In the genomic region with DNA sequence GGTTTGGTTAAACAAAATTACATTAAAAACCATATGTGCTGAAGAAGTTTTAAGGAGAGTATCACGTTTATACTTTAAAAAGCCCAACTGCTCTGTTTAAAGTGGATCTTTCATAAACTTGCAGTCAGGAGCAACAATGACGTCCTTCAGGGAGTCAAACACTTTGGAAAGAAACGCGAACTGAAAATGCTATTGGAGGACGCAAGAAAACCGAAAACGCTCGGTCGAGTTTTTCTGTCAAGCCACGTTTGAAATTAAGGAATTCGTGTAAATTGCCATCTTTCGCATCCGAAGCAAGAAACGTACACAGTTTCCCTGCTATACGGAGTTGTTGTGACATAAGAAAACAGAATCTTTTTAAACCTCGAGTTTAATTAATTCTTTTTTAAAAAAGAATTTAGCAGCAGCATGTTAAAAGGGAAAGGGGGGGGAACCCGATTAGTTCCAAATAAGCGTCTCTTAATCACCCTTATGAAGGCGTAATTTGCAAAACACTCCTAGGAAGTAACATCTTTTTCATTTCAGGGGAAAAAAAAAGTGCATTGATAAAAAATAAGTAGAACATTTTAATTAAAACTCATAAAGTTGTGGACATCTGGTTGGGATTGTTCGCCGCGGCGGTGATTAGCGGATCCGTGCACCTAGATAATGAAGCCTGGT, we compare ENCODE assay signal across 24 cellular contexts.
DNase-seq lines count a peak whose midpoint lies in the region; ATAC-seq, FAIRE-seq and TF ChIP-seq lines count a peak whose summit lies in the region.
"Had no signal": no experiment of that assay in that cellular context is flagged by ENCODE, and none has a peak within 500 bp of the region (broad histone marks: within the 10 kb centered on the region; RNA-seq: fewer than 3 reads in every experiment).

No MANE protein-coding gene starts in this region.

- H4K20me1 ChIP-seq in HepG2 (ENCODE audit: insufficient read depth, low read length): no peaks in the 10 kb centered on the region

- TF ChIP-seq CTCF in HepG2 (CRISPR knock-in tag; IDR thresholded peaks at IDR 0.05): no peak
- TF ChIP-seq CTCF in right lobe of liver (IDR thresholded peaks at IDR 0.05): no peak
- no peak for TF ChIP-seq CTCF in nephron (IDR thresholded peaks at IDR 0.05; ENCODE audit: unreplicated experiment in 3 of 3)
- TF ChIP-seq CTCF in GM13977 (IDR thresholded peaks at IDR 0.05; ENCODE audit: extremely low read depth, insufficient read depth, missing control alignments): no peak

- no peak overlapping the region for H3K9ac ChIP-seq in HepG2 (ENCODE audit: insufficient read depth, low read depth, low read length)
- H3K9ac ChIP-seq: SK-N-SH had no signal

- no peak overlapping the region for H3K4me2 ChIP-seq in HepG2 (ENCODE audit: low read depth, low read length)
- H3K4me2 ChIP-seq: SK-N-SH had no signal

- H3K9me3 ChIP-seq in HepG2 (ENCODE audit: low read length) (no peaks in the 10 kb centered on the region), right lobe of liver (no peaks in the 10 kb centered on the region)
- H3K9me3 ChIP-seq in CD4-positive, alpha-beta memory T cell (ENCODE audit: control insufficient read depth in 1 of 2, low read length in 2 of 2): no peaks in the 10 kb centered on the region
- H3K9me3 ChIP-seq: psoas muscle, SK-N-SH had no signal

- WGBS in HepG2 (ENCODE audit: low lambda C conversion rate): 52% methylated on average over 25 of the region's 25 CpGs
- WGBS in right lobe of liver (ENCODE audit: insufficient coverage, low coverage, low lambda C conversion rate, missing lambda C conversion rate): 6% methylated on average over 25 of the region's 25 CpGs

- FAIRE-seq in HepG2 (lab: Jason Lieb, UNC): no peak
- FAIRE-seq: RCC 7860 had no signal

- no peaks in the 10 kb centered on the region for H3K79me2 ChIP-seq in HepG2 (ENCODE audit: insufficient read depth, low read length)

- no peak for TF ChIP-seq EP300 in HepG2 (IDR thresholded peaks at IDR 0.05; ENCODE audit: low read depth in 2 of 2, low read length in 2 of 2)
- TF ChIP-seq EP300 in HepG2 (CRISPR knock-in tag; IDR thresholded peaks at IDR 0.05; ENCODE audit: borderline replicate concordance): no peak

- H3K4me3 Mint-ChIP-seq in nephron: peak overlapping the region; percentile 54 to 77 (median 67)
- no peak overlapping the region for H3K4me3 Mint-ChIP-seq in CD4-positive, alpha-beta memory T cell
- H3K4me3 Mint-ChIP-seq: activated T-helper 1 cell treated with anti-CD3 and anti-CD28 coated beads, Interleukin-12 subunit alpha, Interleukin-12 subunit beta, Interleukin-2, Interleukin-4 antibody, amounts not matched to agents 30 ng/mL and 10 ng/mL and 1 ng/mL, durations not matched to agents 14 hours and 24 hours and 36 hours had no signal

- no peak for TF ChIP-seq RAD21 in HepG2 (CRISPR knock-in tag; IDR thresholded peaks at IDR 0.05)

- no peak for ATAC-seq in HepG2
- no peak for ATAC-seq in right lobe of liver
- ATAC-seq: esophagus mucosa; naive thymus-derived CD4-positive, alpha-beta T cell; psoas muscle had no signal

- in situ Hi-C loops in HepG2 (cut with HindIII; ENCODE audit: extremely low pct_ligation_motif_present, low pct_unique_long_range_greater_than_20kb): no loop called here
- in situ Hi-C loops in GM13977 (cut with MboI; ENCODE audit: low pct_unique_long_range_greater_than_20kb, low sequenced_read_pairs, unreplicated experiment): no loop called here

- H3K4me3 ChIP-seq in HepG2 (replicated peaks in 1 of 3; ENCODE audit: insufficient read depth in 1 of 3, low read depth in 2 of 3, low read length in 3 of 3) (no peak overlapping the region), right lobe of liver (no peak overlapping the region)
- no peak overlapping the region for H3K4me3 ChIP-seq in CD4-positive, alpha-beta memory T cell (ENCODE audit: low read length in 2 of 2)

- H3K4me1 ChIP-seq in HepG2 (ENCODE audit: insufficient read depth, low read length) (no peaks in the 10 kb centered on the region), right lobe of liver (peaks cover 0 to 7% (median 0%) of the 10 kb centered on the region in 4 donors)
- H3K4me1 ChIP-seq in CD4-positive, alpha-beta memory T cell (ENCODE audit: insufficient read depth, low read length): no peaks in the 10 kb centered on the region
- H3K4me1 ChIP-seq: psoas muscle had no signal

- H3K4me1 Mint-ChIP-seq in nephron: peaks cover 16% of the 10 kb centered on the region
- H3K4me1 Mint-ChIP-seq in CD4-positive, alpha-beta memory T cell: peaks cover 0 to 4% (median 2%) of the 10 kb centered on the region in 4 donors

- H3K27me3 Mint-ChIP-seq in nephron (ENCODE audit: low read depth): peaks cover 93% of the 10 kb centered on the region
- peaks cover 35 to 43% of the 10 kb centered on the region in 2 donors for H3K27me3 Mint-ChIP-seq in CD4-positive, alpha-beta memory T cell

- BruUV-seq in HepG2 (replicated peaks; lab: Mats Ljungman, UMichigan): no TSS peak

- no peaks in the 10 kb centered on the region for H3K36me3 ChIP-seq in HepG2 (replicated peaks in 1 of 2; ENCODE audit: control insufficient read depth in 1 of 2, insufficient read depth in 2 of 2, low read length in 2 of 2)
- no peaks in the 10 kb centered on the region for H3K36me3 ChIP-seq in right lobe of liver
- H3K36me3 ChIP-seq in CD4-positive, alpha-beta memory T cell (ENCODE audit: insufficient read depth, low read length): no peaks in the 10 kb centered on the region

- H3K27ac ChIP-seq in HepG2 (ENCODE audit: extremely low read length, insufficient read depth, low read length) (no peak overlapping the region), right lobe of liver (no peak overlapping the region)
- H3K27ac ChIP-seq in CD4-positive, alpha-beta memory T cell (ENCODE audit: low read depth, low read length): no peak overlapping the region
- H3K27ac ChIP-seq: C4-2B, psoas muscle had no signal

- no peak overlapping the region for H3K27ac Mint-ChIP-seq in nephron
- H3K27ac Mint-ChIP-seq in CD4-positive, alpha-beta memory T cell: no peak overlapping the region
- H3K27ac Mint-ChIP-seq: activated T-helper 1 cell treated with anti-CD3 and anti-CD28 coated beads, Interleukin-12 subunit alpha, Interleukin-12 subunit beta, Interleukin-2, Interleukin-4 antibody, amounts not matched to agents 30 ng/mL and 10 ng/mL and 1 ng/mL, durations not matched to agents 14 hours and 24 hours and 36 hours; naive thymus-derived CD4-positive, alpha-beta T cell had no signal

- TF ChIP-seq POLR2A in HepG2 (IDR thresholded peaks at IDR 0.05; ENCODE audit: insufficient read depth in 1 of 2, low read depth in 2 of 2, low read length in 2 of 2): no peak
- no peak for TF ChIP-seq POLR2A in right lobe of liver (IDR thresholded peaks at IDR 0.05)

- no peaks in the 10 kb centered on the region for H3K36me3 Mint-ChIP-seq in nephron (ENCODE audit: low read depth)
- no peaks in the 10 kb centered on the region for H3K36me3 Mint-ChIP-seq in CD4-positive, alpha-beta memory T cell

- no peak overlapping the region for H2AFZ ChIP-seq in HepG2 (ENCODE audit: low read length)

- H3K27me3 ChIP-seq in HepG2 (ENCODE audit: control insufficient read depth in 1 of 2, insufficient read depth in 2 of 2, low read length in 2 of 2) (peaks cover 8 to 68% of the 10 kb centered on the region in 2 experiments), right lobe of liver (peaks cover 8 to 29% of the 10 kb centered on the region in 2 donors)
- H3K27me3 ChIP-seq in CD4-positive, alpha-beta memory T cell (ENCODE audit: insufficient read depth, low read length): peaks cover 19% of the 10 kb centered on the region

- DNase-seq in HepG2 (ENCODE audit: low spot score) (no peak), right lobe of liver (no peak), fibroblast of peridontal ligament (ENCODE audit: extremely low read depth) (peak; percentile 18), COLO829 (ENCODE audit: low spot score) (no peak), GM13977 (ENCODE audit: low spot score) (no peak)
- no peak for DNase-seq in CD4-positive, alpha-beta memory T cell
- DNase-seq in activated CD4-positive, alpha-beta T cell treated with anti-CD3 and anti-CD28 coated beads, Interleukin-2, amount 50 U/mL, for 4 hours: no peak
- DNase-seq: ACHN; activated CD4-positive, CD25-positive, alpha-beta regulatory T cell; activated CD8-positive, alpha-beta memory T cell treated with anti-CD3 and anti-CD28 coated beads for 24 hours; DMS 273 treated with DMSO at 0.1 percent for 48 hours; GDM1; KG1; mammary epithelial cell; MV-4-11; naive thymus-derived CD4-positive, alpha-beta T cell; NCI-H187; psoas muscle had no signal

- CTCF ChIA-PET in HepG2 (lab: Yijun Ruan, JAX; ENCODE audit: low intra/inter-chr PET ratio, low total read pairs): no interaction called here
- CTCF ChIA-PET in CD4-positive, alpha-beta memory T cell (lab: Charles Lee; ENCODE audit: partially characterized antibody): no interaction called here

- POLR2A ChIA-PET in HepG2 (lab: Yijun Ruan, JAX): no interaction called here
- POLR2A ChIA-PET in CD4-positive, alpha-beta memory T cell (lab: Charles Lee; ENCODE audit: partially characterized antibody): no interaction called here

- intact Hi-C loops in HepG2 (cut with micrococcal nuclease; ENCODE audit: unreplicated experiment): no loop called here
- intact Hi-C loops in right lobe of liver (cut with DNase I): no loop called here
- intact Hi-C loops in CD4-positive, alpha-beta memory T cell (cut with micrococcal nuclease): no loop called here

- peaks cover 3% of the 10 kb centered on the region for H3K9me3 Mint-ChIP-seq in nephron
- H3K9me3 Mint-ChIP-seq in CD4-positive, alpha-beta memory T cell: peaks cover 0 to 6% (median 0%) of the 10 kb centered on the region in 8 donors
- H3K9me3 Mint-ChIP-seq: activated T-helper 1 cell treated with anti-CD3 and anti-CD28 coated beads, Interleukin-12 subunit alpha, Interleukin-12 subunit beta, Interleukin-2, Interleukin-4 antibody, amounts not matched to agents 30 ng/mL and 10 ng/mL and 1 ng/mL, durations not matched to agents 14 hours and 24 hours and 36 hours had no signal

TF ChIP-seq in HepG2, 621 proteins besides CTCF, POLR2A, EP300 and RAD21:
- peak; percentile 88; the same call in 1 of the 2 replicates for TF ChIP-seq CBX2 (IDR thresholded peaks at IDR 0.05; ENCODE audit: low read depth, low read length)
- TF ChIP-seq CBX2 (CRISPR knock-in tag; IDR thresholded peaks at IDR 0.05; ENCODE audit: low read depth): no peak
- no peak for TF ChIP-seq ETV6 (CRISPR knock-in tag; conservative IDR thresholded peaks at IDR 0.05)

Comparison
In these comparisons a context has a peak if more than half of its experiments do, and no peak if none do; other contexts are left out.
1. H3K4me3 Mint-ChIP-seq: peak in nephron (3 of 3); none in CD4-positive, alpha-beta memory T cell (0 of 8).